ENCODE assay signal across 26 cellular contexts in genomic region chr6:129555206-129555832, GRCh38.
DNase-seq lines count a peak whose midpoint lies in the region; ATAC-seq and TF ChIP-seq lines count a peak whose summit lies in the region.
"Had no signal": no experiment of that assay in that cellular context is flagged by ENCODE, and none has a peak within 500 bp of the region (broad histone marks: within the 10 kb centered on the region; RNA-seq: fewer than 3 reads in every experiment).

No MANE protein-coding gene starts in this region.

- no peaks in the 10 kb centered on the region for H3K27me3 ChIP-seq in fibroblast of lung (ENCODE audit: control insufficient read depth, insufficient read depth, low read length)
- H3K27me3 ChIP-seq in neural progenitor cell, result no peaks in the 10 kb centered on the region
- no peaks in the 10 kb centered on the region for H3K27me3 ChIP-seq in spleen (replicated peaks in 1 of 7)
- H3K27me3 ChIP-seq: Peyer's patch, upper lobe of right lung had no signal

- H3K79me2 ChIP-seq in fibroblast of lung (ENCODE audit: control insufficient read depth, insufficient read depth, low read length) (no peaks in the 10 kb centered on the region), neural progenitor cell (ENCODE audit: low read depth) (no peaks in the 10 kb centered on the region)

- H3K4me3 ChIP-seq in AG10803 (ENCODE audit: low read length) (no peak overlapping the region), fibroblast of lung (replicated peaks in 1 of 4; ENCODE audit: control extremely low read depth in 1 of 4, insufficient read depth in 1 of 4, low read depth in 3 of 4, low read length in 4 of 4) (no peak overlapping the region), neural progenitor cell (no peak overlapping the region), spleen (no peak overlapping the region)
- H3K4me3 ChIP-seq: left ventricle myocardium inferior, Peyer's patch, smooth muscle cell, upper lobe of right lung had no signal

- TF ChIP-seq POLR2A in spleen (IDR thresholded peaks at IDR 0.05), result no peak

- DNase-seq in AG10803 (ENCODE audit: low read depth) (peak; percentile 18), amniotic epithelial cell (ENCODE audit: low read depth) (peak; percentile 81), fibroblast of lung (ENCODE audit: low read depth in 2 of 2) (peak; percentile 40 to 71), neural progenitor cell (ENCODE audit: low spot score) (peak; percentile 22), spleen (no peak), COR-L47 (lab: John Stamatoyannopoulos, UW) (no peak), NCI-H446 (lab: John Stamatoyannopoulos, UW) (no peak)
- DNase-seq: activated CD8-positive, alpha-beta T cell treated with anti-CD3 and anti-CD28 coated beads, Interleukin-2, amount 10 ng/mL, durations not matched to agents 7 days and 5 days; activated naive CD4-positive, alpha-beta T cell treated with anti-CD3 and anti-CD28 coated beads, Interleukin-2, amount 50 U/mL, for 16 hours; amygdala; effector memory CD8-positive, alpha-beta T cell; left ventricle myocardium inferior; MM.1S; NCI-H1105 treated with DMSO at 0.1 percent for 48 hours; NCI-H1930; NCI-H2227 treated with DMSO at 0.1 percent for 48 hours; Peyer's patch; SHP77 treated with DMSO at 0.1 percent for 48 hours; stimulated activated CD4-positive, alpha-beta T cell treated with anti-CD3 and anti-CD28 coated beads, Interleukin-2, amount 100 ng/mL, for 24 hours; stimulated activated naive CD8-positive, alpha-beta T cell treated with anti-CD3 and anti-CD28 coated beads, Interleukin-15, Interleukin-2, amounts not matched to agents 100 U/mL and 50 U/mL, for 24 hours; SW 1271; upper lobe of right lung had no signal

- H3K9ac ChIP-seq in fibroblast of lung (ENCODE audit: insufficient read depth, low read length), result no peak overlapping the region
- H3K9ac ChIP-seq in neural progenitor cell, result no peak overlapping the region

- H3K27me3 Mint-ChIP-seq in neural progenitor cell (ENCODE audit: insufficient read depth, low read depth), result no peaks in the 10 kb centered on the region
- H3K27me3 Mint-ChIP-seq: effector memory CD8-positive, alpha-beta T cell had no signal

- H3K36me3 ChIP-seq in fibroblast of lung (ENCODE audit: control insufficient read depth, insufficient read depth, low read length), result no peaks in the 10 kb centered on the region
- no peaks in the 10 kb centered on the region for H3K36me3 ChIP-seq in neural progenitor cell
- H3K36me3 ChIP-seq in spleen, result no peaks in the 10 kb centered on the region
- H3K36me3 ChIP-seq: left ventricle myocardium inferior, Peyer's patch, upper lobe of right lung had no signal

- H3K4me3 Mint-ChIP-seq in neural progenitor cell, result no peak overlapping the region
- H3K4me3 Mint-ChIP-seq: activated CD8-positive, alpha-beta T cell treated with anti-CD3 and anti-CD28 coated beads, Interleukin-2, amount 10 ng/mL, durations not matched to agents 7 days and 5 days; effector memory CD8-positive, alpha-beta T cell had no signal

- 88 to 93% (median 91%) methylated on average over 5 of the region's 5 CpGs for WGBS in spleen, 5 donors

- H3K4me1 Mint-ChIP-seq in neural progenitor cell, result peaks cover 4% of the 10 kb centered on the region

- H3K27ac ChIP-seq in fibroblast of lung (ENCODE audit: insufficient read depth, low read length), result no peak overlapping the region
- no peak overlapping the region for H3K27ac ChIP-seq in neural progenitor cell
- no peak overlapping the region for H3K27ac ChIP-seq in spleen
- H3K27ac ChIP-seq: HL-60, left ventricle myocardium inferior, Peyer's patch, upper lobe of right lung had no signal

- no peaks in the 10 kb centered on the region for H3F3A ChIP-seq in neural progenitor cell (ENCODE audit: low read depth)

- intact Hi-C loops in spleen (cut with DNase I; ENCODE audit: low total_unique reads), result no loop called here

- H3K9me3 ChIP-seq in fibroblast of lung (ENCODE audit: control insufficient read depth, insufficient read depth, low read depth, low read length), result no peaks in the 10 kb centered on the region
- no peaks in the 10 kb centered on the region for H3K9me3 ChIP-seq in neural progenitor cell (ENCODE audit: low read depth)
- H3K9me3 ChIP-seq in spleen, result no peaks in the 10 kb centered on the region
- H3K9me3 ChIP-seq: left ventricle myocardium inferior, Peyer's patch, upper lobe of right lung had no signal

- H2AFZ ChIP-seq in fibroblast of lung (ENCODE audit: low read length) (no peak overlapping the region), neural progenitor cell (replicated peaks) (no peak overlapping the region)

- no peak overlapping the region for H3K27ac Mint-ChIP-seq in neural progenitor cell
- H3K27ac Mint-ChIP-seq: activated CD8-positive, alpha-beta T cell treated with anti-CD3 and anti-CD28 coated beads, Interleukin-2, amount 10 ng/mL, durations not matched to agents 7 days and 5 days; effector memory CD8-positive, alpha-beta T cell had no signal

- no peaks in the 10 kb centered on the region for H3K36me3 Mint-ChIP-seq in neural progenitor cell

- H4K20me1 ChIP-seq in fibroblast of lung (ENCODE audit: control insufficient read depth, extremely low read depth, insufficient read depth, low read length) (no peaks in the 10 kb centered on the region), neural progenitor cell (ENCODE audit: low read depth) (no peaks in the 10 kb centered on the region)

- H3K4me1 ChIP-seq in fibroblast of lung (ENCODE audit: control insufficient read depth, extremely low read depth, insufficient read depth, low read length) (no peaks in the 10 kb centered on the region), neural progenitor cell (no peaks in the 10 kb centered on the region), spleen (no peaks in the 10 kb centered on the region)
- H3K4me1 ChIP-seq: left ventricle myocardium inferior, Peyer's patch, upper lobe of right lung had no signal

- H3K4me2 ChIP-seq in fibroblast of lung (ENCODE audit: extremely low read depth, insufficient read depth, low read length) (no peak overlapping the region), neural progenitor cell (no peak overlapping the region)
- H3K4me2 ChIP-seq: smooth muscle cell had no signal

- no peak for ATAC-seq in GM21825 (IDR thresholded peaks at IDR 0.05; ENCODE audit: unreplicated experiment)
- ATAC-seq: activated CD8-positive, alpha-beta T cell treated with anti-CD3 and anti-CD28 coated beads, Interleukin-2, amount 10 ng/mL, durations not matched to agents 7 days and 5 days; effector memory CD8-positive, alpha-beta T cell; esophagus mucosa; stimulated activated naive CD8-positive, alpha-beta T cell treated with anti-CD3 and anti-CD28 coated beads, Interleukin-15, Interleukin-2, amounts not matched to agents 100 U/mL and 50 U/mL, for 24 hours; upper lobe of right lung had no signal

- H3K9me3 Mint-ChIP-seq in neural progenitor cell, result peaks cover 2% of the 10 kb centered on the region
- H3K9me3 Mint-ChIP-seq: effector memory CD8-positive, alpha-beta T cell had no signal

- TF ChIP-seq CTCF in AG10803 (conservative IDR thresholded peaks at IDR 0.05; ENCODE audit: low read length) (no peak), fibroblast of lung (conservative IDR thresholded peaks at IDR 0.05 in 1 of 2, IDR thresholded peaks at IDR 0.05 in 1 of 2; ENCODE audit: low read depth in 1 of 2, low read length in 2 of 2) (no peak), neural progenitor cell (IDR thresholded peaks at IDR 0.05) (no peak), spleen (IDR thresholded peaks at IDR 0.05 in 8 of 11, conservative IDR thresholded peaks at IDR 0.05 in 3 of 11) (no peak)

Comparison
In these comparisons a context has a peak if more than half of its experiments do, and no peak if none do; other contexts are left out.
1. DNase-seq: peak in AG10803 (single experiment), amniotic epithelial cell (single experiment), fibroblast of lung (2 of 2) and neural progenitor cell (single experiment); none in spleen (single experiment), COR-L47 (single experiment) and NCI-H446 (0 of 2).